In genomic region chrX:94830717-94831116, GRCh38 we compare ENCODE assay signal across 23 cellular contexts.
DNase-seq lines count a peak whose midpoint lies in the region; ATAC-seq, FAIRE-seq and TF ChIP-seq lines count a peak whose summit lies in the region.
"Had no signal": no experiment of that assay in that cellular context is flagged by ENCODE, and none has a peak within 500 bp of the region (broad histone marks: within the 10 kb centered on the region; RNA-seq: fewer than 3 reads in every experiment).

No MANE protein-coding gene starts in this region.

- H3K4me3 ChIP-seq in PC-3 (ENCODE audit: low read length) (no peak overlapping the region), PC-9 (no peak overlapping the region)
- H3K4me3 ChIP-seq: BLaER1, ovary, Peyer's patch had no signal

- no peak overlapping the region for H3K4me2 ChIP-seq in PC-3 (ENCODE audit: low read length)
- no peak overlapping the region for H3K4me2 ChIP-seq in PC-9
- H3K4me2 ChIP-seq: BLaER1, KMS-11 had no signal

- DNase-seq in PC-3 (peak; percentile 12), PC-9 (no peak), D721Med (ENCODE audit: insufficient read length, low spot score) (no peak), iPS-NIHi7 (ENCODE audit: extremely low spot score) (no peak), RWPE1 (ENCODE audit: low spot score) (no peak)
- DNase-seq: activated CD4-positive, alpha-beta memory T cell treated with anti-CD3 and anti-CD28 coated beads for 36 hours; activated CD4-positive, alpha-beta T cell treated with anti-CD3 and anti-CD28 coated beads for 1 hour; activated CD8-positive, alpha-beta memory T cell treated with anti-CD3 and anti-CD28 coated beads, Interleukin-2, amount 50 U/mL, for 4 hours; activated naive CD4-positive, alpha-beta T cell; islet precursor cell; left ventricle myocardium superior; NCI-H2029; NCI-H524 treated with DMSO at 0.1 percent for 48 hours; ovary; Peyer's patch; SIG-M5; substantia nigra had no signal

- 0 out of 2 replicates have a peak, but pooled peaks cover 3% of the 10 kb centered on the region for H3K4me1 ChIP-seq in PC-3 (ENCODE audit: insufficient read depth, low read length)
- no peaks in the 10 kb centered on the region for H3K4me1 ChIP-seq in PC-9 (replicated peaks; ENCODE audit: insufficient read depth)
- H3K4me1 ChIP-seq: BLaER1, Peyer's patch had no signal

- H3K27me3 ChIP-seq in PC-3 (ENCODE audit: low read length) (no peaks in the 10 kb centered on the region), PC-9 (ENCODE audit: insufficient read depth, low read depth) (no peaks in the 10 kb centered on the region)
- H3K27me3 ChIP-seq: ovary, Peyer's patch had no signal

- POLR2A ChIA-PET in PC-3 (lab: Charles Lee; ENCODE audit: unreplicated experiment): no interaction called here
- POLR2A ChIA-PET in PC-9 (lab: Charles Lee; ENCODE audit: unreplicated experiment): no interaction called here
- POLR2A ChIA-PET in RWPE1 (lab: Yijun Ruan, JAX; ENCODE audit: low non-redundant PET): no interaction called here

- H3K79me2 ChIP-seq in PC-3 (ENCODE audit: low read length) (no peaks in the 10 kb centered on the region), PC-9 (ENCODE audit: low read depth) (no peaks in the 10 kb centered on the region)

- TF ChIP-seq CTCF in PC-3 (conservative IDR thresholded peaks at IDR 0.05; ENCODE audit: low read depth, low read length) (no peak), PC-9 (conservative IDR thresholded peaks at IDR 0.05) (no peak), D721Med (IDR thresholded peaks at IDR 0.05; ENCODE audit: insufficient read depth, missing control alignments) (no peak), RWPE1 (conservative IDR thresholded peaks at IDR 0.05; ENCODE audit: low read depth) (no peak)

- FAIRE-seq in D721Med (lab: Jason Lieb, UNC): no peak

- H4K20me1 ChIP-seq in PC-3 (ENCODE audit: low read length): no peaks in the 10 kb centered on the region
- H4K20me1 ChIP-seq in PC-9 (ENCODE audit: insufficient read depth): no peaks in the 10 kb centered on the region
- H4K20me1 ChIP-seq: BLaER1 had no signal

- H3K36me3 ChIP-seq in PC-3 (ENCODE audit: low read depth, low read length) (no peaks in the 10 kb centered on the region), PC-9 (ENCODE audit: low read depth) (no peaks in the 10 kb centered on the region)
- H3K36me3 ChIP-seq: BLaER1, ovary, Peyer's patch had no signal

- H3F3A ChIP-seq in PC-3 (ENCODE audit: low read length, unreplicated experiment): no peaks in the 10 kb centered on the region
- no peaks in the 10 kb centered on the region for H3F3A ChIP-seq in PC-9 (ENCODE audit: insufficient read depth, low read depth)

- H3K9me2 ChIP-seq in PC-3 (replicated peaks; ENCODE audit: low read length) (no peaks in the 10 kb centered on the region), PC-9 (ENCODE audit: insufficient read depth) (no peaks in the 10 kb centered on the region)

- intact Hi-C loops in PC-3 (cut with micrococcal nuclease): loop anchor here (5.0 kb wide), 1 partner anchor 247 kb away; no protein-coding TSS in a partner anchor
- intact Hi-C loops in PC-9 (cut with micrococcal nuclease; ENCODE audit: unreplicated experiment): loop anchor here (10.0 kb wide), 1 partner anchor 244 kb away; no protein-coding TSS in a partner anchor

- ATAC-seq in GM18519 (IDR thresholded peaks at IDR 0.05; ENCODE audit: low FRiP score, unreplicated experiment) (peak; percentile 54), GM21526 (IDR thresholded peaks at IDR 0.05; ENCODE audit: low FRiP score, unreplicated experiment) (peak; percentile 67), HG02884 (IDR thresholded peaks at IDR 0.05; ENCODE audit: unreplicated experiment) (peak; percentile 91), PC-3 (no peak)
- ATAC-seq: left ventricle myocardium superior; stimulated activated memory B cell treated with anti-CD40 and anti-IgM and Interleukin-4, amounts not matched to agents 10 μg/mL and 1 μg/mL and 100 μg/mL, for 72 hours had no signal

- H2AFZ ChIP-seq in PC-3 (ENCODE audit: low read length) (no peak overlapping the region), PC-9 (no peak overlapping the region)

- H3K9ac ChIP-seq in PC-3 (ENCODE audit: low read length): no peak overlapping the region
- H3K9ac ChIP-seq: BLaER1, KMS-11 had no signal

- H3K27ac ChIP-seq in PC-3 (ENCODE audit: low read length) (no peak overlapping the region), PC-9 (no peak overlapping the region), RWPE1 (no peak overlapping the region)
- H3K27ac ChIP-seq: BLaER1, KMS-11, ovary, Peyer's patch had no signal

- BruUV-seq in PC-3 (replicated peaks; lab: Mats Ljungman, UMichigan) (no TSS peak), PC-9 (replicated peaks; lab: Mats Ljungman, UMichigan) (no TSS peak)

- no peaks in the 10 kb centered on the region for H3K9me3 ChIP-seq in PC-3 (ENCODE audit: low read length)
- no peaks in the 10 kb centered on the region for H3K9me3 ChIP-seq in PC-9 (ENCODE audit: insufficient read depth, low read depth)
- H3K9me3 ChIP-seq: BLaER1, ovary, Peyer's patch had no signal

- CTCF ChIA-PET in PC-3 (lab: Charles Lee): no interaction called here
- CTCF ChIA-PET in PC-9 (lab: Charles Lee): no interaction called here
- CTCF ChIA-PET in RWPE1 (lab: Yijun Ruan, JAX): no interaction called here
